Comparison of ENCODE assay signal across 31 cellular contexts in the genomic region with DNA sequence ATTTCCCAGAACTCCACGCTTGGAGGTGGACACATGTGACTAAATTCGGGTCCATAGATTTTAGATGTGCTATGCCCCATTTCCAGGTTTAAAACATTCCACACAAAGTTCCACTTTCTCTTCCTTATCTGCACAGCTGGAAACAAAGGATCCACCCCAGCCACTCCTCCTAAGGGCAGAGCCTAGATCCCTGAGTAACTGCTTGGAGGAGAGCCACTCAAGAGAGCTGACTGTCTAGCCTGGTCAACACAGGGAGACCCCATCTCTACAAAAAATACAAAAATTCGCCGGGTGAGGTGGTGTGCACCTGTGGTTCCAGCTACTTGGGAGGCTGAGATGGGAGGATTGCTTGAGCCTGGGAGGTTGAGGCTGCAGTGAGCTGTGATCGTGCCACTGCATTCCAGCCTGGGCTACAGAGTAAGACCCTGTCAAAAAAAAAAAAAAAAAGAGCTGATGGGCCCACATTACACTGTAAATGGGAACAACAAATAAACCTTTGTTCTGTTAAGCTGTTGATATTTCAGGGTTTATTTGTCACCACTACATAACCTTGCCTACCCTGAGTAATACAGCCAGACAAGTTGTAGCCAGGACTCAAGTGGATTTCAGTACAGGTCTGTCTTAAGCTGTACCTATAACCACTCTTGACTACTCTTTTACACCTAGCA.
"Had no signal": no experiment of that assay in that cellular context is flagged by ENCODE, and none has a peak within 500 bp of the region (broad histone marks: within the 10 kb centered on the region; RNA-seq: fewer than 3 reads in every experiment).

No MANE protein-coding gene starts in this region.

- H3K4me1 ChIP-seq: ascending aorta, esophagus muscularis mucosa, foreskin keratinocyte, gastroesophageal sphincter, heart right ventricle had no signal

- H3K27ac ChIP-seq: ascending aorta, brain microvascular endothelial cell, esophagus muscularis mucosa, foreskin keratinocyte, gastroesophageal sphincter, heart right ventricle, WERI-Rb-1 had no signal

- H3K27me3 ChIP-seq: ascending aorta, brain microvascular endothelial cell, esophagus muscularis mucosa, foreskin keratinocyte, gastroesophageal sphincter, heart right ventricle had no signal

- H3K36me3 ChIP-seq: ascending aorta, brain microvascular endothelial cell, esophagus muscularis mucosa, gastroesophageal sphincter, heart right ventricle, WERI-Rb-1 had no signal

- ATAC-seq: activated CD4-positive, CD25-positive, alpha-beta regulatory T cell treated with anti-CD3 and anti-CD28 coated beads, Interleukin-2, amount 50 U/mL, for 24 hours; activated CD8-positive, alpha-beta T cell treated with anti-CD3 and anti-CD28 coated beads, Interleukin-2, amount 10 ng/mL, durations not matched to agents 7 days and 5 days; activated naive CD4-positive, alpha-beta T cell treated with anti-CD3 and anti-CD28 coated beads, Interleukin-2, amount 50 U/mL, for 72 hours; activated T-cell treated with anti-CD3 and anti-CD28 coated beads, Interleukin-2, amount 50 U/mL, for 72 hours; effector memory CD8-positive, alpha-beta T cell; foreskin keratinocyte; gastroesophageal sphincter; heart right ventricle; T-helper 17 cell had no signal

- FAIRE-seq: colon had no signal

- H3K4me3 ChIP-seq: ascending aorta, esophagus muscularis mucosa, gastroesophageal sphincter, heart right ventricle had no signal

- H3K9me3 ChIP-seq: ascending aorta, esophagus muscularis mucosa, gastroesophageal sphincter, heart right ventricle had no signal

- DNase-seq: activated B cell treated with CpG ODN at 0.5 μM for 24 hours; activated CD4-positive, alpha-beta memory T cell treated with anti-CD3 and anti-CD28 coated beads for 36 hours; activated CD4-positive, alpha-beta T cell treated with anti-CD3 and anti-CD28 coated beads for 48 hours; activated CD8-positive, alpha-beta memory T cell treated with anti-CD3 and anti-CD28 coated beads, Interleukin-2, amount 50 U/mL, for 48 hours; activated CD8-positive, alpha-beta T cell treated with anti-CD3 and anti-CD28 coated beads, Interleukin-2, amount 10 ng/mL, durations not matched to agents 7 days and 5 days; activated gamma-delta T cell; activated naive CD4-positive, alpha-beta T cell; activated naive CD4-positive, alpha-beta T cell treated with anti-CD3 and anti-CD28 coated beads, Interleukin-2, amount 10 ng/mL, durations not matched to agents 7 days and 5 days; activated naive CD8-positive, alpha-beta T cell treated with anti-CD3 and anti-CD28 coated beads, Interleukin-2, amount 10 ng/mL, durations not matched to agents 7 days and 5 days; activated T-cell treated with anti-CD3 and anti-CD28 coated beads for 4 hours; activated T-cell treated with anti-CD3 and anti-CD28 coated beads, Interleukin-2, amount 50 U/mL, for 24 hours; activated T-cell treated with anti-CD3 and anti-CD28 coated beads, Interleukin-2, amount 50 U/mL, for 72 hours; brain microvascular endothelial cell; caudate nucleus; cortex of kidney; dermis blood vessel endothelial cell; effector CD4-positive, alpha-beta T cell; effector memory CD8-positive, alpha-beta T cell; erythroblast; foreskin keratinocyte; heart right ventricle; T-helper 1 cell; T-helper 17 cell; T1000; WERI-Rb-1 had no signal
